Comparison of ENCODE assay signal across 14 cellular contexts in the genomic region with DNA sequence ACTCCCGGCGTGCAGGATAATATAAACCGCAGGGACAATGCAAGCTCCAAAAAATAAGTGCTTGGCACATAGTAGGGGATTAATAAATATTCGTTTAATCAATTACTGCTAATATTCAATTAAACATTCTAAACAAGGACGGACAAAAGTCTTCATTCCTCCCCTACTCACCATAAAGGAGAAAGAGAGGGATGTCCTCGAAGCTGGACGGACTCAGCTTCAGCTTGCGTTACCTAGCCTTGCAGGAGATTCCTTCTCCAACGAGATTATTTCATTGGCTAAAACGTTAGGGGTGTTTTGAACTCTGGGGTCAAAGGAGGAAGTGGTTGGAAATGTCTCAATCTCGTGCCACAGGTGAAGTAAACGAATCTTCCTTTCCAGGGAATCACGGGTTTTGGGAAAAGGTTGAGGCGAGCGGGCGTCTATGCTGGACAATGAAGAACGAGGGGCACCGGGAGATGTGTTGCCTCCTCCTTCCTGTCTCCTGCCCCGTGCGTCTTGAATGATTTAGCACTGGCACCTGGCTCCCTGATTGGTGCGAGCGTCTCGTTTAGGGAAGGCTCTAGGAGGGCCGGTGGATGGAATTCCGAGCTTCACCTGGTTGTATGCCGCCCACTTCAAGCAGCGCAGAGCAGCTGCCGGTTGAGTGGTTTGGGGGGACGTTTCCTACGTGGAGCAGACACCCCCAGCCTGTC. TPM values are rescaled to one million over a fixed set of nuclear protein-coding genes. Genes with fewer than 3 reads are reported as not detected.
DNase-seq lines count a peak whose midpoint lies in the region; ATAC-seq and TF ChIP-seq lines count a peak whose summit lies in the region.
"Had no signal": no experiment of that assay in that cellular context is flagged by ENCODE, and none has a peak within 500 bp of the region (broad histone marks: within the 10 kb centered on the region; RNA-seq: fewer than 3 reads in every experiment).

No MANE protein-coding gene starts in this region.

- peaks cover 28% of the 10 kb centered on the region for H3K4me1 Mint-ChIP-seq in activated CD4-positive, alpha-beta T cell treated with anti-CD3 and anti-CD28 coated beads, Interleukin-2, amount 10 ng/mL, durations not matched to agents 24 days and 14 days
- H3K4me1 Mint-ChIP-seq in brain (peaks cover 57% of the 10 kb centered on the region), neural progenitor cell (peaks cover 50% of the 10 kb centered on the region)

- peak overlapping the region; percentile 60 for H3K4me3 ChIP-seq in neural progenitor cell

- no peaks in the 10 kb centered on the region for H3K79me2 ChIP-seq in neural progenitor cell (ENCODE audit: low read depth)

- H3K36me3 Mint-ChIP-seq in activated CD4-positive, alpha-beta T cell treated with anti-CD3 and anti-CD28 coated beads, Interleukin-2, amount 10 ng/mL, durations not matched to agents 24 days and 14 days (ENCODE audit: low read depth): peaks cover 2% of the 10 kb centered on the region
- H3K36me3 Mint-ChIP-seq in brain (peaks cover 11% of the 10 kb centered on the region), neural progenitor cell (no peaks in the 10 kb centered on the region)

- H3K4me1 ChIP-seq in neural progenitor cell: peaks cover 39% of the 10 kb centered on the region

- peaks cover 69% of the 10 kb centered on the region for H3K27me3 ChIP-seq in neural progenitor cell

- peak overlapping the region; percentile 62 for H3K27ac Mint-ChIP-seq in activated CD4-positive, alpha-beta T cell treated with anti-CD3 and anti-CD28 coated beads, Interleukin-2, amount 10 ng/mL, durations not matched to agents 24 days and 14 days
- H3K27ac Mint-ChIP-seq in brain (peak overlapping the region in 3 of 5 experiments; percentile 83 to 98 (median 84)), neural progenitor cell (no peak overlapping the region)

- TF ChIP-seq CTCF in brain (conservative IDR thresholded peaks at IDR 0.05): no peak
- no peak for TF ChIP-seq CTCF in neural progenitor cell (IDR thresholded peaks at IDR 0.05)

- H2AFZ ChIP-seq in neural progenitor cell (replicated peaks): no peak overlapping the region

- no peaks in the 10 kb centered on the region for H3K9me3 Mint-ChIP-seq in activated CD4-positive, alpha-beta T cell treated with anti-CD3 and anti-CD28 coated beads, Interleukin-2, amount 10 ng/mL, durations not matched to agents 24 days and 14 days
- peaks cover 0 to 15% (median 0%) of the 10 kb centered on the region in 5 experiments for H3K9me3 Mint-ChIP-seq in brain
- no peaks in the 10 kb centered on the region for H3K9me3 Mint-ChIP-seq in neural progenitor cell

- H4K20me1 ChIP-seq in neural progenitor cell (ENCODE audit: low read depth): peaks cover 26% of the 10 kb centered on the region

- ATAC-seq in HG03571 (IDR thresholded peaks at IDR 0.05; ENCODE audit: unreplicated experiment) (no peak), GM18498 (IDR thresholded peaks at IDR 0.05; ENCODE audit: unreplicated experiment) (no peak)
- ATAC-seq: left cardiac atrium had no signal

- no peak overlapping the region for H3K9ac ChIP-seq in neural progenitor cell

- H3K27me3 Mint-ChIP-seq in activated CD4-positive, alpha-beta T cell treated with anti-CD3 and anti-CD28 coated beads, Interleukin-2, amount 10 ng/mL, durations not matched to agents 24 days and 14 days: peaks cover 58% of the 10 kb centered on the region
- H3K27me3 Mint-ChIP-seq in brain (peaks cover 67% of the 10 kb centered on the region), neural progenitor cell (ENCODE audit: insufficient read depth, low read depth) (peaks cover 63% of the 10 kb centered on the region)

- H3K4me2 ChIP-seq in neural progenitor cell: peak overlapping the region; percentile 96

- intact Hi-C loops in activated CD4-positive, alpha-beta T cell treated with anti-CD3 and anti-CD28 coated beads, Interleukin-2, amount 10 ng/mL, durations not matched to agents 24 days and 14 days (cut with micrococcal nuclease): loop anchor here (1.0 to 5.0 kb wide), 5 partner anchors 9 to 1452 kb away; a partner anchor contains a TSS

- H3K36me3 ChIP-seq in neural progenitor cell: no peaks in the 10 kb centered on the region
- H3K36me3 ChIP-seq: uterus had no signal

- no peaks in the 10 kb centered on the region for H3K9me3 ChIP-seq in neural progenitor cell (ENCODE audit: low read depth)
- H3K9me3 ChIP-seq: uterus had no signal

- no peak overlapping the region for H3K4me3 Mint-ChIP-seq in activated CD4-positive, alpha-beta T cell treated with anti-CD3 and anti-CD28 coated beads, Interleukin-2, amount 10 ng/mL, durations not matched to agents 24 days and 14 days
- H3K4me3 Mint-ChIP-seq in brain: peak overlapping the region; percentile 81 to 92 (median 85)
- H3K4me3 Mint-ChIP-seq in neural progenitor cell: peak overlapping the region; percentile 88

- peaks cover 65% of the 10 kb centered on the region for H3F3A ChIP-seq in neural progenitor cell (ENCODE audit: low read depth)

- H3K27ac ChIP-seq in neural progenitor cell: no peak overlapping the region
- H3K27ac ChIP-seq: uterus had no signal

- no peak for DNase-seq in activated CD4-positive, alpha-beta T cell treated with anti-CD3 and anti-CD28 coated beads, Interleukin-2, amount 10 ng/mL, durations not matched to agents 24 days and 14 days
- DNase-seq in activated CD4-positive, alpha-beta T cell treated with anti-CD3 and anti-CD28 coated beads for 48 hours: no peak
- peak; percentile 73 for DNase-seq in NCI-H146 (lab: John Stamatoyannopoulos, UW)
- DNase-seq in neural progenitor cell (ENCODE audit: low spot score): peak; percentile 43
- DNase-seq in NCI-H187 treated with DMSO at 0.1 percent for 48 hours (lab: John Stamatoyannopoulos, UW): no peak
- DNase-seq: foreskin melanocyte, NCI-H446, uterus had no signal

RNA-seq across cellular contexts. Expression of a gene that starts 2.0 kb away (rescaled TPM):
- 10.8 and 13.3 TPM in 2 replicates for total RNA-seq in activated CD4-positive, alpha-beta T cell treated with anti-CD3 and anti-CD28 coated beads, Interleukin-2, amount 10 ng/mL, durations not matched to agents 24 days and 14 days
- polyA plus RNA-seq in brain (ENCODE audit: insufficient read depth, low read depth, low replicate concordance): 17.2 TPM
- total RNA-seq in neural progenitor cell (ENCODE audit: low replicate concordance): 5.2 and 10.7 TPM in 2 replicates
- total RNA-seq: left cardiac atrium had no signal
- polyA plus RNA-seq: AG04450 had no signal

RNA-seq across cellular contexts. Expression of a gene that starts 44.5 kb away (rescaled TPM):
- total RNA-seq in activated CD4-positive, alpha-beta T cell treated with anti-CD3 and anti-CD28 coated beads, Interleukin-2, amount 10 ng/mL, durations not matched to agents 24 days and 14 days: not detected in 2 replicates
- polyA plus RNA-seq in brain (ENCODE audit: insufficient read depth, low read depth, low replicate concordance): 1.1 TPM
- 0.43 and 2.7 TPM in 2 replicates for total RNA-seq in neural progenitor cell (ENCODE audit: low replicate concordance)
- total RNA-seq: omental fat pad had no signal
- polyA plus RNA-seq: AG04450 had no signal

Comparison
In these comparisons a context has a peak if more than half of its experiments do, and no peak if none do; other contexts are left out.
1. DNase-seq: peak in NCI-H146 (single experiment) and neural progenitor cell (single experiment); none in activated CD4-positive, alpha-beta T cell treated with anti-CD3 and anti-CD28 coated beads, Interleukin-2, amount 10 ng/mL, durations not matched to agents 24 days and 14 days (single experiment), activated CD4-positive, alpha-beta T cell treated with anti-CD3 and anti-CD28 coated beads for 48 hours (single experiment) and NCI-H187 treated with DMSO at 0.1 percent for 48 hours (single experiment).